Comparison of ENCODE assay signal across 15 cellular contexts in the genomic region with DNA sequence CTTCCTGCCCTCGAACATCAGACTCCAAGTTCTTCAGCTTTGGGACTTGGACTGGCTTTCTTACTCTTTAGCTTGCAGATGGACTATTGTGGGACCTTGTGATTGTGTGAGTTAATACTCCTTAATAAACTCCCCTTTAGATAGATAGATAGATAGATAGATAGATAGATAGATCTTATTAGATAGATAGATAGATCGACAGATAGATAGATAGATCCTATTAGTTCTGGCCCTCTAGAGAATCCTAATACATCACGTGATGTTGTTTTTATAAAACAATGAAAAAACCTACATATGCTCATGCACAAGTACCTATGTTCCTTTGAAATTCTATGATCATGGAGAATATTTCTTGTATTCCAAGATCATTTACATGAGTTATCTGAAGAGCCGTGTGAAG. TPM values are rescaled to one million over a fixed set of nuclear protein-coding genes. Genes with fewer than 3 reads are reported as not detected.
DNase-seq lines count a peak whose midpoint lies in the region; ATAC-seq and TF ChIP-seq lines count a peak whose summit lies in the region.
"Had no signal": no experiment of that assay in that cellular context is flagged by ENCODE, and none has a peak within 500 bp of the region (broad histone marks: within the 10 kb centered on the region; RNA-seq: fewer than 3 reads in every experiment).

No MANE protein-coding gene starts in this region.

- H3K4me1 Mint-ChIP-seq in activated CD8-positive, alpha-beta memory T cell treated with anti-CD3 and anti-CD28 coated beads, Interleukin-2, amount 10 ng/mL, durations not matched to agents 7 days and 5 days, result peaks cover 40% of the 10 kb centered on the region
- H3K4me1 Mint-ChIP-seq in CD4-positive, CD25-positive, alpha-beta regulatory T cell, result peaks cover 20 to 36% (median 24%) of the 10 kb centered on the region in 4 donors
- H3K4me1 Mint-ChIP-seq in T-helper 17 cell, result peaks cover 21% of the 10 kb centered on the region
- H3K4me1 Mint-ChIP-seq in natural killer cell, result peaks cover 47 to 48% of the 10 kb centered on the region in 2 donors

- peaks cover 33% of the 10 kb centered on the region for H3K4me1 ChIP-seq in CD4-positive, CD25-positive, alpha-beta regulatory T cell (ENCODE audit: control insufficient read depth, insufficient read depth, low read length, poor library complexity, severe bottlenecking)

- no peaks in the 10 kb centered on the region for H3K36me3 ChIP-seq in CD4-positive, CD25-positive, alpha-beta regulatory T cell (ENCODE audit: control insufficient read depth, insufficient read depth, low read length)

- no peaks in the 10 kb centered on the region for H3K27me3 Mint-ChIP-seq in activated CD8-positive, alpha-beta memory T cell treated with anti-CD3 and anti-CD28 coated beads, Interleukin-2, amount 10 ng/mL, durations not matched to agents 7 days and 5 days
- H3K27me3 Mint-ChIP-seq in CD4-positive, CD25-positive, alpha-beta regulatory T cell, result no peaks in the 10 kb centered on the region
- H3K27me3 Mint-ChIP-seq in T-helper 17 cell (no peaks in the 10 kb centered on the region), natural killer cell (ENCODE audit: low read depth in 2 of 2) (no peaks in the 10 kb centered on the region)
- H3K27me3 Mint-ChIP-seq: B cell; CD4-positive, alpha-beta memory T cell had no signal

- H3K4me3 ChIP-seq in CD4-positive, CD25-positive, alpha-beta regulatory T cell (ENCODE audit: low read depth, low read length), result no peak overlapping the region
- H3K4me3 ChIP-seq: GM23248 had no signal

- intact Hi-C loops in natural killer cell (cut with micrococcal nuclease), result no loop called here

- no peak overlapping the region for H3K4me3 Mint-ChIP-seq in activated CD8-positive, alpha-beta memory T cell treated with anti-CD3 and anti-CD28 coated beads, Interleukin-2, amount 10 ng/mL, durations not matched to agents 7 days and 5 days
- H3K4me3 Mint-ChIP-seq in CD4-positive, CD25-positive, alpha-beta regulatory T cell, result no peak overlapping the region
- H3K4me3 Mint-ChIP-seq in T-helper 17 cell, result no peak overlapping the region
- H3K4me3 Mint-ChIP-seq in natural killer cell, result peak overlapping the region; percentile 7
- H3K4me3 Mint-ChIP-seq: B cell; CD4-positive, alpha-beta memory T cell had no signal

- H3K27ac Mint-ChIP-seq in activated CD8-positive, alpha-beta memory T cell treated with anti-CD3 and anti-CD28 coated beads, Interleukin-2, amount 10 ng/mL, durations not matched to agents 7 days and 5 days, result peak overlapping the region; percentile 8
- peak overlapping the region in 2 of 3 donors; percentile 5 to 26 for H3K27ac Mint-ChIP-seq in CD4-positive, CD25-positive, alpha-beta regulatory T cell
- H3K27ac Mint-ChIP-seq in T-helper 17 cell, result peak overlapping the region; percentile 65
- peak overlapping the region; percentile 16 to 74 for H3K27ac Mint-ChIP-seq in natural killer cell
- H3K27ac Mint-ChIP-seq: B cell had no signal

- DNase-seq in activated CD8-positive, alpha-beta memory T cell treated with anti-CD3 and anti-CD28 coated beads, Interleukin-2, amount 10 ng/mL, durations not matched to agents 7 days and 5 days, result no peak
- DNase-seq in activated CD8-positive, alpha-beta memory T cell treated with anti-CD3 and anti-CD28 coated beads for 24 hours, result no peak
- DNase-seq in CD4-positive, CD25-positive, alpha-beta regulatory T cell, result no peak
- DNase-seq in T-helper 17 cell, result no peak
- DNase-seq in natural killer cell, result no peak
- DNase-seq in UCSD-AML1 (lab: John Stamatoyannopoulos, UW; ENCODE audit: unreplicated experiment), result no peak
- DNase-seq in NCI-H1417 treated with DMSO at 0.1 percent for 48 hours (lab: John Stamatoyannopoulos, UW), result no peak
- DNase-seq: C1 segment of cervical spinal cord; CD4-positive, alpha-beta memory T cell; COR-L47; DMS153; DMS79 treated with DMSO at 0.1 percent for 48 hours; EL; GM23248 had no signal

- H3K27ac ChIP-seq in CD4-positive, CD25-positive, alpha-beta regulatory T cell (ENCODE audit: insufficient read depth, low read length, poor library complexity, severe bottlenecking), result no peak overlapping the region
- H3K27ac ChIP-seq: GM23248 had no signal

- H3K27me3 ChIP-seq in CD4-positive, CD25-positive, alpha-beta regulatory T cell (ENCODE audit: control insufficient read depth, insufficient read depth, low read length), result no peaks in the 10 kb centered on the region

- no peaks in the 10 kb centered on the region for H3K9me3 ChIP-seq in CD4-positive, CD25-positive, alpha-beta regulatory T cell (ENCODE audit: control insufficient read depth in 2 of 2, low read length in 2 of 2)
- H3K9me3 ChIP-seq in T-helper 17 cell (ENCODE audit: control insufficient read depth, low read length, poor library complexity, severe bottlenecking), result no peaks in the 10 kb centered on the region

- no peaks in the 10 kb centered on the region for H3K36me3 Mint-ChIP-seq in activated CD8-positive, alpha-beta memory T cell treated with anti-CD3 and anti-CD28 coated beads, Interleukin-2, amount 10 ng/mL, durations not matched to agents 7 days and 5 days
- no peaks in the 10 kb centered on the region for H3K36me3 Mint-ChIP-seq in CD4-positive, CD25-positive, alpha-beta regulatory T cell
- H3K36me3 Mint-ChIP-seq in T-helper 17 cell (ENCODE audit: low read depth) (no peaks in the 10 kb centered on the region), natural killer cell (no peaks in the 10 kb centered on the region)
- H3K36me3 Mint-ChIP-seq: CD4-positive, alpha-beta memory T cell had no signal

- TF ChIP-seq CTCF in natural killer cell (IDR thresholded peaks at IDR 0.05), result no peak

- CTCF ChIA-PET in activated CD8-positive, alpha-beta memory T cell treated with anti-CD3 and anti-CD28 coated beads, Interleukin-2, amount 10 ng/mL, durations not matched to agents 7 days and 5 days (lab: Charles Lee), result interaction anchor here (1.0 to 2.3 kb wide), 7 partner anchors 26 to 250 kb away, joined by 3 to 11 read pairs (median 4); partner anchors contain the start of genes APOBEC3D and CBX6

- H3K9me3 Mint-ChIP-seq in activated CD8-positive, alpha-beta memory T cell treated with anti-CD3 and anti-CD28 coated beads, Interleukin-2, amount 10 ng/mL, durations not matched to agents 7 days and 5 days (ENCODE audit: low read depth), result no peaks in the 10 kb centered on the region
- no peaks in the 10 kb centered on the region for H3K9me3 Mint-ChIP-seq in CD4-positive, CD25-positive, alpha-beta regulatory T cell
- no peaks in the 10 kb centered on the region for H3K9me3 Mint-ChIP-seq in natural killer cell
- H3K9me3 Mint-ChIP-seq: CD4-positive, alpha-beta memory T cell had no signal

- no peak for ATAC-seq in activated CD8-positive, alpha-beta memory T cell treated with anti-CD3 and anti-CD28 coated beads, Interleukin-2, amount 10 ng/mL, durations not matched to agents 7 days and 5 days
- no peak for ATAC-seq in CD4-positive, CD25-positive, alpha-beta regulatory T cell (ENCODE audit: low read depth in 2 of 2)
- ATAC-seq in T-helper 17 cell, result no peak
- ATAC-seq in natural killer cell, result no peak

RNA-seq across cellular contexts. Expression of gene APOBEC3H, which starts 23.9 kb away (rescaled TPM):
- 100 to 1,000 TPM in 1 of 2 experiments, 10 to 100 TPM in 1; 67.0 to 137 TPM for total RNA-seq in activated CD8-positive, alpha-beta memory T cell treated with anti-CD3 and anti-CD28 coated beads, Interleukin-2, amount 10 ng/mL, durations not matched to agents 7 days and 5 days
- 4.9 TPM for total RNA-seq in CD4-positive, CD25-positive, alpha-beta regulatory T cell
- polyA plus RNA-seq in CD4-positive, CD25-positive, alpha-beta regulatory T cell, result 1 to 10 TPM; 1.7 to 7.8 (median 2.2) TPM
- 1 to 10 TPM; 1.4 to 4.4 TPM for total RNA-seq in T-helper 17 cell
- 10 to 100 TPM; 14.1 to 17.0 (median 14.6) TPM for total RNA-seq in natural killer cell
- total RNA-seq: GM23248 had no signal
- polyA plus RNA-seq: GM23248 had no signal

RNA-seq across cellular contexts. Expression of gene CBX7, which starts 31.5 kb away (rescaled TPM):
- total RNA-seq in activated CD8-positive, alpha-beta memory T cell treated with anti-CD3 and anti-CD28 coated beads, Interleukin-2, amount 10 ng/mL, durations not matched to agents 7 days and 5 days, result 10 to 100 TPM; 12.7 to 13.5 TPM
- 102 TPM for total RNA-seq in CD4-positive, CD25-positive, alpha-beta regulatory T cell
- polyA plus RNA-seq in CD4-positive, CD25-positive, alpha-beta regulatory T cell, result 10 to 100 TPM; 27.7 to 44.6 (median 35.4) TPM
- total RNA-seq in T-helper 17 cell (10 to 100 TPM; 73.9 to 87.9 TPM), natural killer cell (10 to 100 TPM; 49.6 to 52.9 (median 50.0) TPM)

RNA-seq across cellular contexts. Expression of gene APOBEC3G, which starts 43.9 kb away (rescaled TPM):
- total RNA-seq in activated CD8-positive, alpha-beta memory T cell treated with anti-CD3 and anti-CD28 coated beads, Interleukin-2, amount 10 ng/mL, durations not matched to agents 7 days and 5 days, result 100 to 1,000 TPM; 146 to 196 TPM
- total RNA-seq in CD4-positive, CD25-positive, alpha-beta regulatory T cell, result 49.0 TPM
- polyA plus RNA-seq in CD4-positive, CD25-positive, alpha-beta regulatory T cell, result 100 to 1,000 TPM in 1 of 4 donors, 10 to 100 TPM in 3; 51.0 to 105 (median 75.6) TPM
- total RNA-seq in T-helper 17 cell (10 to 100 TPM; 21.5 to 24.6 TPM), natural killer cell (100 to 1,000 TPM; 168 to 308 (median 237) TPM)

Comparison
In these comparisons a context has a peak if more than half of its experiments do, and no peak if none do; other contexts are left out.
1. H3K27ac Mint-ChIP-seq: peak in every context shown above with its lines; median percentile 65 in T-helper 17 cell; 45 in natural killer cell; 16 in CD4-positive, CD25-positive, alpha-beta regulatory T cell; 8 in activated CD8-positive, alpha-beta memory T cell treated with anti-CD3 and anti-CD28 coated beads, Interleukin-2, amount 10 ng/mL, durations not matched to agents 7 days and 5 days.